In the genomic region with DNA sequence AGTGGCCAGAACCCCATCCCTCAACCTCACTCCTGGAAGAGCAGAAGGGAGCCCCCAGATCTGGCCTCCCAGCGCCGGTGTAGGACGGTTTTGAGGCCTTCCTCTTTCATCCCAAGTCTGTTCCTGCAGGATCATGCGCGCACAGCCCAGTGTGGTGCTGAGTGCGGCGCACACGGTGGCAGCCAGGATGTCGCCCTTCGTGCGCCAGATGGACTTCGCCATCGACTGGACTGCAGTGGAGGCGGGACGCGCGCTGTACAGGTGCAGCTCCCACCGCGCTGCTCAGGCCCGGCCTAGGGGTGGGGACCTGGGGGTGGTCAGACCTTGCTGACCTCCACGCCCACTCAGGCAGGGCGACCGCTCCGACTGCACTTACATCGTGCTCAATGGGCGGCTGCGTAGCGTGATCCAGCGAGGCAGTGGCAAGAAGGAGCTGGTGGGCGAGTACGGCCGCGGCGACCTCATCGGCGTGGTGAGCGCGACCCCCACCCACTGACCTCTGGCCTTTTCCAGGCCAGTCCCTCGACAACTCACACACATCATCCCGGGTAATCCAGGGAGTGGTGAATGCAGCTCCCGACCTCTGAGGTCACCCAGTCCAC, we compare ENCODE assay signal across 2 cellular contexts.
TF ChIP-seq lines count a peak whose summit lies in the region.

No MANE protein-coding gene starts in this region.

TF ChIP-seq in GM23338, 12 proteins besides CTCF, POLR2A, EP300 and RAD21 (continued from another document):
- TF ChIP-seq ZNF331 (CRISPR knock-in tag; IDR thresholded peaks at IDR 0.05; ENCODE audit: low read depth) (no peak), POLR2AphosphoS5 (IDR thresholded peaks at IDR 0.05; ENCODE audit: low read depth) (no peak), ZNF114 (CRISPR knock-in tag; IDR thresholded peaks at IDR 0.05) (no peak)
- TF ChIP-seq, protein P1, sequence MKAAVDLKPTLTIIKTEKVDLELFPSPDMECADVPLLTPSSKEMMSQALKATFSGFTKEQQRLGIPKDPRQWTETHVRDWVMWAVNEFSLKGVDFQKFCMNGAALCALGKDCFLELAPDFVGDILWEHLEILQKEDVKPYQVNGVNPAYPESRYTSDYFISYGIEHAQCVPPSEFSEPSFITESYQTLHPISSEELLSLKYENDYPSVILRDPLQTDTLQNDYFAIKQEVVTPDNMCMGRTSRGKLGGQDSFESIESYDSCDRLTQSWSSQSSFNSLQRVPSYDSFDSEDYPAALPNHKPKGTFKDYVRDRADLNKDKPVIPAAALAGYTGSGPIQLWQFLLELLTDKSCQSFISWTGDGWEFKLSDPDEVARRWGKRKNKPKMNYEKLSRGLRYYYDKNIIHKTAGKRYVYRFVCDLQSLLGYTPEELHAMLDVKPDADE (IDR thresholded peaks at IDR 0.05) = no peak
- TF ChIP-seq, protein P2, sequence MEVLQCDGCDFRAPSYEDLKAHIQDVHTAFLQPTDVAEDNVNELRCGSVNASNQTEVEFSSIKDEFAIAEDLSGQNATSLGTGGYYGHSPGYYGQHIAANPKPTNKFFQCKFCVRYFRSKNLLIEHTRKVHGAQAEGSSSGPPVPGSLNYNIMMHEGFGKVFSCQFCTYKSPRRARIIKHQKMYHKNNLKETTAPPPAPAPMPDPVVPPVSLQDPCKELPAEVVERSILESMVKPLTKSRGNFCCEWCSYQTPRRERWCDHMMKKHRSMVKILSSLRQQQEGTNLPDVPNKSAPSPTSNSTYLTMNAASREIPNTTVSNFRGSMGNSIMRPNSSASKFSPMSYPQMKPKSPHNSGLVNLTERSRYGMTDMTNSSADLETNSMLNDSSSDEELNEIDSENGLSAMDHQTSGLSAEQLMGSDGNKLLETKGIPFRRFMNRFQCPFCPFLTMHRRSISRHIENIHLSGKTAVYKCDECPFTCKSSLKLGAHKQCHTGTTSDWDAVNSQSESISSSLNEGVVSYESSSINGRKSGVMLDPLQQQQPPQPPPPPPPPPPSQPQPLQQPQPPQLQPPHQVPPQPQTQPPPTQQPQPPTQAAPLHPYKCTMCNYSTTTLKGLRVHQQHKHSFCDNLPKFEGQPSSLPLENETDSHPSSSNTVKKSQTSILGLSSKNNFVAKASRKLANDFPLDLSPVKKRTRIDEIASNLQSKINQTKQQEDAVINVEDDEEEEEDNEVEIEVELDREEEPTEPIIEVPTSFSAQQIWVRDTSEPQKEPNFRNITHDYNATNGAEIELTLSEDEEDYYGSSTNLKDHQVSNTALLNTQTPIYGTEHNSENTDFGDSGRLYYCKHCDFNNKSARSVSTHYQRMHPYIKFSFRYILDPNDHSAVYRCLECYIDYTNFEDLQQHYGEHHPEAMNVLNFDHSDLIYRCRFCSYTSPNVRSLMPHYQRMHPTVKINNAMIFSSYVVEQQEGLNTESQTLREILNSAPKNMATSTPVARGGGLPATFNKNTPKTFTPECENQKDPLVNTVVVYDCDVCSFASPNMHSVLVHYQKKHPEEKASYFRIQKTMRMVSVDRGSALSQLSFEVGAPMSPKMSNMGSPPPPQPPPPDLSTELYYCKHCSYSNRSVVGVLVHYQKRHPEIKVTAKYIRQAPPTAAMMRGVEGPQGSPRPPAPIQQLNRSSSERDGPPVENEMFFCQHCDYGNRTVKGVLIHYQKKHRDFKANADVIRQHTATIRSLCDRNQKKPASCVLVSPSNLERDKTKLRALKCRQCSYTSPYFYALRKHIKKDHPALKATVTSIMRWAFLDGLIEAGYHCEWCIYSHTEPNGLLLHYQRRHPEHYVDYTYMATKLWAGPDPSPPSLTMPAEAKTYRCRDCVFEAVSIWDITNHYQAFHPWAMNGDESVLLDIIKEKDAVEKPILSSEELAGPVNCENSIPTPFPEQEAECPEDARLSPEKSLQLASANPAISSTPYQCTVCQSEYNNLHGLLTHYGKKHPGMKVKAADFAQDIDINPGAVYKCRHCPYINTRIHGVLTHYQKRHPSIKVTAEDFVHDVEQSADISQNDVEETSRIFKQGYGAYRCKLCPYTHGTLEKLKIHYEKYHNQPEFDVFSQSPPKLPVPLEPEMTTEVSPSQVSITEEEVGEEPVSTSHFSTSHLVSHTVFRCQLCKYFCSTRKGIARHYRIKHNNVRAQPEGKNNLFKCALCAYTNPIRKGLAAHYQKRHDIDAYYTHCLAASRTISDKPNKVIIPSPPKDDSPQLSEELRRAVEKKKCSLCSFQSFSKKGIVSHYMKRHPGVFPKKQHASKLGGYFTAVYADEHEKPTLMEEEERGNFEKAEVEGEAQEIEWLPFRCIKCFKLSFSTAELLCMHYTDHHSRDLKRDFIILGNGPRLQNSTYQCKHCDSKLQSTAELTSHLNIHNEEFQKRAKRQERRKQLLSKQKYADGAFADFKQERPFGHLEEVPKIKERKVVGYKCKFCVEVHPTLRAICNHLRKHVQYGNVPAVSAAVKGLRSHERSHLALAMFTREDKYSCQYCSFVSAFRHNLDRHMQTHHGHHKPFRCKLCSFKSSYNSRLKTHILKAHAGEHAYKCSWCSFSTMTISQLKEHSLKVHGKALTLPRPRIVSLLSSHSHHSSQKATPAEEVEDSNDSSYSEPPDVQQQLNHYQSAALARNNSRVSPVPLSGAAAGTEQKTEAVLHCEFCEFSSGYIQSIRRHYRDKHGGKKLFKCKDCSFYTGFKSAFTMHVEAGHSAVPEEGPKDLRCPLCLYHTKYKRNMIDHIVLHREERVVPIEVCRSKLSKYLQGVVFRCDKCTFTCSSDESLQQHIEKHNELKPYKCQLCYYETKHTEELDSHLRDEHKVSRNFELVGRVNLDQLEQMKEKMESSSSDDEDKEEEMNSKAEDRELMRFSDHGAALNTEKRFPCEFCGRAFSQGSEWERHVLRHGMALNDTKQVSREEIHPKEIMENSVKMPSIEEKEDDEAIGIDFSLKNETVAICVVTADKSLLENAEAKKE (CRISPR knock-in tag; IDR thresholded peaks at IDR 0.05) = no peak

TF ChIP-seq in neural cell, 6 proteins besides CTCF, POLR2A, EP300 and RAD21 (continued from another document):
- TF ChIP-seq, protein P3, sequence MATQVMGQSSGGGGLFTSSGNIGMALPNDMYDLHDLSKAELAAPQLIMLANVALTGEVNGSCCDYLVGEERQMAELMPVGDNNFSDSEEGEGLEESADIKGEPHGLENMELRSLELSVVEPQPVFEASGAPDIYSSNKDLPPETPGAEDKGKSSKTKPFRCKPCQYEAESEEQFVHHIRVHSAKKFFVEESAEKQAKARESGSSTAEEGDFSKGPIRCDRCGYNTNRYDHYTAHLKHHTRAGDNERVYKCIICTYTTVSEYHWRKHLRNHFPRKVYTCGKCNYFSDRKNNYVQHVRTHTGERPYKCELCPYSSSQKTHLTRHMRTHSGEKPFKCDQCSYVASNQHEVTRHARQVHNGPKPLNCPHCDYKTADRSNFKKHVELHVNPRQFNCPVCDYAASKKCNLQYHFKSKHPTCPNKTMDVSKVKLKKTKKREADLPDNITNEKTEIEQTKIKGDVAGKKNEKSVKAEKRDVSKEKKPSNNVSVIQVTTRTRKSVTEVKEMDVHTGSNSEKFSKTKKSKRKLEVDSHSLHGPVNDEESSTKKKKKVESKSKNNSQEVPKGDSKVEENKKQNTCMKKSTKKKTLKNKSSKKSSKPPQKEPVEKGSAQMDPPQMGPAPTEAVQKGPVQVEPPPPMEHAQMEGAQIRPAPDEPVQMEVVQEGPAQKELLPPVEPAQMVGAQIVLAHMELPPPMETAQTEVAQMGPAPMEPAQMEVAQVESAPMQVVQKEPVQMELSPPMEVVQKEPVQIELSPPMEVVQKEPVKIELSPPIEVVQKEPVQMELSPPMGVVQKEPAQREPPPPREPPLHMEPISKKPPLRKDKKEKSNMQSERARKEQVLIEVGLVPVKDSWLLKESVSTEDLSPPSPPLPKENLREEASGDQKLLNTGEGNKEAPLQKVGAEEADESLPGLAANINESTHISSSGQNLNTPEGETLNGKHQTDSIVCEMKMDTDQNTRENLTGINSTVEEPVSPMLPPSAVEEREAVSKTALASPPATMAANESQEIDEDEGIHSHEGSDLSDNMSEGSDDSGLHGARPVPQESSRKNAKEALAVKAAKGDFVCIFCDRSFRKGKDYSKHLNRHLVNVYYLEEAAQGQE (IDR thresholded peaks at IDR 0.05; ENCODE audit: borderline replicate concordance) = no peak
- no peak for TF ChIP-seq EZH2 (IDR thresholded peaks at IDR 0.05; ENCODE audit: borderline replicate concordance, insufficient read depth, low read length, poor library complexity, severe bottlenecking)
